ENCODE assay signal across 2 cellular contexts in the genomic region with DNA sequence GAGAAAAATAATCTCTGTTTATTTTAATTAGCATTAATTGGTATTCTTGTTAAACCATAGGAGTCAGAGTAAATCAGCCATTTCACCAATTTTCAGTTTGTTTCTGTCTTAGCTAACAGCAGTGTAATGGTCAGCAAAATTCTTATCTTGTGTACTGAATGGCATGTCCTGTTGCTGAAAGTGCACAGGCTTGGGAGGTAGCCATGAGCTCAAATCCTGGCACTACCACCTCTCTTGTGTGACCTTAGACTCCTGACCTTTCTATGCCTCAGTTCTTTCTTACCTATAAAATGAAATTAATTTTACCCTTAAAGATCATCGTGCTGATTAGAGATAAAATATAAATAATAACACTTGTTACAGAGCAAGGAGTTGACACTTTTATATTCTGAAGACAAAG.
TF ChIP-seq lines count a peak whose summit lies in the region.

No MANE protein-coding gene starts in this region.

TF ChIP-seq in liver, 16 proteins besides CTCF, POLR2A, EP300 and RAD21:
- no peak for TF ChIP-seq RXRA (IDR thresholded peaks at IDR 0.05)
- TF ChIP-seq SP1 (IDR thresholded peaks at IDR 0.05) = peak; percentile 33
- TF ChIP-seq HNF4A (conservative IDR thresholded peaks at IDR 0.05) = peak; percentile 42 to 59
- TF ChIP-seq NR2F2 (IDR thresholded peaks at IDR 0.05) = peak; percentile 79
- TF ChIP-seq GABPA (IDR thresholded peaks at IDR 0.05 in 1 of 2, conservative IDR thresholded peaks at IDR 0.05 in 1 of 2) = no peak
- TF ChIP-seq YY1 (IDR thresholded peaks at IDR 0.05) = peak; percentile 34

TF ChIP-seq in HepG2, 621 proteins besides CTCF, POLR2A, EP300 and RAD21:
- TF ChIP-seq TAF15 (IDR thresholded peaks at IDR 0.05; ENCODE audit: low read depth, low read length, poor library complexity, severe bottlenecking) = no peak
- TF ChIP-seq ONECUT2 (CRISPR knock-in tag; IDR thresholded peaks at IDR 0.05) = no peak
- TF ChIP-seq, protein P1, sequence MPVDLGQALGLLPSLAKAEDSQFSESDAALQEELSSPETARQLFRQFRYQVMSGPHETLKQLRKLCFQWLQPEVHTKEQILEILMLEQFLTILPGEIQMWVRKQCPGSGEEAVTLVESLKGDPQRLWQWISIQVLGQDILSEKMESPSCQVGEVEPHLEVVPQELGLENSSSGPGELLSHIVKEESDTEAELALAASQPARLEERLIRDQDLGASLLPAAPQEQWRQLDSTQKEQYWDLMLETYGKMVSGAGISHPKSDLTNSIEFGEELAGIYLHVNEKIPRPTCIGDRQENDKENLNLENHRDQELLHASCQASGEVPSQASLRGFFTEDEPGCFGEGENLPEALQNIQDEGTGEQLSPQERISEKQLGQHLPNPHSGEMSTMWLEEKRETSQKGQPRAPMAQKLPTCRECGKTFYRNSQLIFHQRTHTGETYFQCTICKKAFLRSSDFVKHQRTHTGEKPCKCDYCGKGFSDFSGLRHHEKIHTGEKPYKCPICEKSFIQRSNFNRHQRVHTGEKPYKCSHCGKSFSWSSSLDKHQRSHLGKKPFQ (CRISPR knock-in tag; IDR thresholded peaks at IDR 0.05; ENCODE audit: insufficient replicate concordance) = no peak
- TF ChIP-seq, protein P2, sequence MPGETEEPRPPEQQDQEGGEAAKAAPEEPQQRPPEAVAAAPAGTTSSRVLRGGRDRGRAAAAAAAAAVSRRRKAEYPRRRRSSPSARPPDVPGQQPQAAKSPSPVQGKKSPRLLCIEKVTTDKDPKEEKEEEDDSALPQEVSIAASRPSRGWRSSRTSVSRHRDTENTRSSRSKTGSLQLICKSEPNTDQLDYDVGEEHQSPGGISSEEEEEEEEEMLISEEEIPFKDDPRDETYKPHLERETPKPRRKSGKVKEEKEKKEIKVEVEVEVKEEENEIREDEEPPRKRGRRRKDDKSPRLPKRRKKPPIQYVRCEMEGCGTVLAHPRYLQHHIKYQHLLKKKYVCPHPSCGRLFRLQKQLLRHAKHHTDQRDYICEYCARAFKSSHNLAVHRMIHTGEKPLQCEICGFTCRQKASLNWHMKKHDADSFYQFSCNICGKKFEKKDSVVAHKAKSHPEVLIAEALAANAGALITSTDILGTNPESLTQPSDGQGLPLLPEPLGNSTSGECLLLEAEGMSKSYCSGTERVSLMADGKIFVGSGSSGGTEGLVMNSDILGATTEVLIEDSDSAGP (CRISPR knock-in tag; IDR thresholded peaks at IDR 0.05; ENCODE audit: borderline replicate concordance) = no peak
- no peak for TF ChIP-seq HDAC6 (IDR thresholded peaks at IDR 0.05; ENCODE audit: low read depth, low read length)
- no peak for TF ChIP-seq ARNTL (CRISPR knock-in tag; IDR thresholded peaks at IDR 0.05)
- TF ChIP-seq XRCC5 (optimal IDR thresholded peaks at IDR 0.05; ENCODE audit: low read length) = no peak
- no peak for TF ChIP-seq CENPX (CRISPR knock-in tag; IDR thresholded peaks at IDR 0.05)
- no peak for TF ChIP-seq ZNF256 (CRISPR knock-in tag; conservative IDR thresholded peaks at IDR 0.05)
- no peak for TF ChIP-seq TRIM24 (CRISPR knock-in tag; IDR thresholded peaks at IDR 0.05)
- TF ChIP-seq ZNF577 (CRISPR knock-in tag; IDR thresholded peaks at IDR 0.05; ENCODE audit: borderline replicate concordance, low read depth) = no peak
- no peak for TF ChIP-seq HNRNPK (IDR thresholded peaks at IDR 0.05; ENCODE audit: low read depth, low read length, poor library complexity, severe bottlenecking)
- no peak for TF ChIP-seq ZNF790 (CRISPR knock-in tag; IDR thresholded peaks at IDR 0.05; ENCODE audit: borderline replicate concordance)
- TF ChIP-seq, protein P3, sequence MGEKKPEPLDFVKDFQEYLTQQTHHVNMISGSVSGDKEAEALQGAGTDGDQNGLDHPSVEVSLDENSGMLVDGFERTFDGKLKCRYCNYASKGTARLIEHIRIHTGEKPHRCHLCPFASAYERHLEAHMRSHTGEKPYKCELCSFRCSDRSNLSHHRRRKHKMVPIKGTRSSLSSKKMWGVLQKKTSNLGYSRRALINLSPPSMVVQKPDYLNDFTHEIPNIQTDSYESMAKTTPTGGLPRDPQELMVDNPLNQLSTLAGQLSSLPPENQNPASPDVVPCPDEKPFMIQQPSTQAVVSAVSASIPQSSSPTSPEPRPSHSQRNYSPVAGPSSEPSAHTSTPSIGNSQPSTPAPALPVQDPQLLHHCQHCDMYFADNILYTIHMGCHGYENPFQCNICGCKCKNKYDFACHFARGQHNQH (CRISPR knock-in tag; IDR thresholded peaks at IDR 0.05) = no peak
- TF ChIP-seq NR1H2 (CRISPR knock-in tag; IDR thresholded peaks at IDR 0.05; ENCODE audit: borderline replicate concordance, low read depth) = no peak
- no peak for TF ChIP-seq MED1 (CRISPR knock-in tag; IDR thresholded peaks at IDR 0.05)
- TF ChIP-seq CEBPG (CRISPR knock-in tag; IDR thresholded peaks at IDR 0.05) = no peak
- TF ChIP-seq SIX1 (CRISPR knock-in tag; IDR thresholded peaks at IDR 0.05; ENCODE audit: borderline replicate concordance) = no peak
- no peak for TF ChIP-seq ZNF354B (CRISPR knock-in tag; IDR thresholded peaks at IDR 0.05)
- no peak for TF ChIP-seq ZNF547 (CRISPR knock-in tag; IDR thresholded peaks at IDR 0.05)
